In genomic region chr1:114715952-114716303, GRCh38 we compare ENCODE assay signal across 8 cellular contexts. TPM values are rescaled to one million over a fixed set of nuclear protein-coding genes. Genes with fewer than 3 reads are reported as not detected.
A peak's percentile ranks its signal among the peaks of the same experiment; 100 is the strongest.
DNase-seq lines count a peak whose midpoint lies in the region; TF ChIP-seq lines count a peak whose summit lies in the region.

No MANE protein-coding gene starts in this region.

- H3K36me3 Mint-ChIP-seq in activated CD4-positive, alpha-beta memory T cell treated with anti-CD3 and anti-CD28 coated beads, Interleukin-2, amount 10 ng/mL, durations not matched to agents 7 days and 5 days (ENCODE audit: low read depth): peaks cover 68% of the 10 kb centered on the region

- peaks cover 61% of the 10 kb centered on the region for H3K36me3 ChIP-seq in HAP-1 (replicated peaks)
- peaks cover 59% of the 10 kb centered on the region for H3K36me3 ChIP-seq in suprapubic skin

- 36% methylated on average over 4 of the region's 4 CpGs for WGBS in suprapubic skin

- peak overlapping the region; percentile 91 for H3K27ac ChIP-seq in suprapubic skin

- no peaks in the 10 kb centered on the region for H3K27me3 ChIP-seq in HAP-1 (ENCODE audit: low read depth)
- no peaks in the 10 kb centered on the region for H3K27me3 ChIP-seq in suprapubic skin

- CTCF ChIA-PET in activated CD4-positive, alpha-beta memory T cell treated with anti-CD3 and anti-CD28 coated beads, Interleukin-2, amount 10 ng/mL, durations not matched to agents 7 days and 5 days (lab: Charles Lee): interaction anchor here (0.5 to 2.4 kb wide), 9 partner anchors 15 to 737 kb away, joined by 3 to 7 read pairs (median 4); partner anchors contain the start of genes CSDE1, DENND2C, OLFML3 and SIKE1

- peak overlapping the region; percentile 97 for H3K4me3 Mint-ChIP-seq in activated CD4-positive, alpha-beta memory T cell treated with anti-CD3 and anti-CD28 coated beads, Interleukin-2, amount 10 ng/mL, durations not matched to agents 7 days and 5 days

- peaks cover 26% of the 10 kb centered on the region for H3K4me1 Mint-ChIP-seq in activated CD4-positive, alpha-beta memory T cell treated with anti-CD3 and anti-CD28 coated beads, Interleukin-2, amount 10 ng/mL, durations not matched to agents 7 days and 5 days

- H3K27me3 Mint-ChIP-seq in activated CD4-positive, alpha-beta memory T cell treated with anti-CD3 and anti-CD28 coated beads, Interleukin-2, amount 10 ng/mL, durations not matched to agents 7 days and 5 days: no peaks in the 10 kb centered on the region

- peak overlapping the region; percentile 81 for H3K4me3 ChIP-seq in HAP-1
- peak overlapping the region; percentile 80 for H3K4me3 ChIP-seq in iPS-18c (ENCODE audit: insufficient read depth, low read depth, low read length)
- H3K4me3 ChIP-seq in suprapubic skin: peak overlapping the region; percentile 72

- H3K9me3 Mint-ChIP-seq in activated CD4-positive, alpha-beta memory T cell treated with anti-CD3 and anti-CD28 coated beads, Interleukin-2, amount 10 ng/mL, durations not matched to agents 7 days and 5 days: no peaks in the 10 kb centered on the region

- H3K9me3 ChIP-seq in HAP-1 (no peaks in the 10 kb centered on the region), iPS-18c (ENCODE audit: control insufficient read depth, insufficient read depth, low read length) (no peaks in the 10 kb centered on the region), suprapubic skin (no peaks in the 10 kb centered on the region)

- POLR2A ChIA-PET in activated CD4-positive, alpha-beta memory T cell treated with anti-CD3 and anti-CD28 coated beads, Interleukin-2, amount 10 ng/mL, durations not matched to agents 7 days and 5 days (lab: Charles Lee): interaction anchor here (0.6 to 3.1 kb wide), 17 partner anchors 10 to 786 kb away, joined by 3 to 40 read pairs (median 5); partner anchors contain the start of genes CSDE1, DENND2C, HIPK1 and SIKE1

- H3K27ac Mint-ChIP-seq in activated CD4-positive, alpha-beta memory T cell treated with anti-CD3 and anti-CD28 coated beads, Interleukin-2, amount 10 ng/mL, durations not matched to agents 7 days and 5 days: peak overlapping the region; percentile 98

- no peak for TF ChIP-seq EP300 in suprapubic skin (IDR thresholded peaks at IDR 0.05)

- no peak for TF ChIP-seq CTCF in suprapubic skin (IDR thresholded peaks at IDR 0.05)

- TF ChIP-seq POLR2A in suprapubic skin (IDR thresholded peaks at IDR 0.05): no peak

- H3K4me1 ChIP-seq in HAP-1: peaks cover 4% of the 10 kb centered on the region; the same call in 1 of the 2 replicates
- peaks cover 26% of the 10 kb centered on the region for H3K4me1 ChIP-seq in suprapubic skin

- DNase-seq in ACHN: peak; percentile 1
- no peak for DNase-seq in HAP-1 (ENCODE audit: low spot score in 2 of 2)
- no peak for DNase-seq in activated CD4-positive, alpha-beta memory T cell treated with anti-CD3 and anti-CD28 coated beads, Interleukin-2, amount 10 ng/mL, durations not matched to agents 7 days and 5 days
- DNase-seq in suprapubic skin (ENCODE audit: low spot score in 2 of 2): no peak
- no peak for DNase-seq in H4 (ENCODE audit: low spot score)
- DNase-seq in effector CD8-positive, alpha-beta T cell (lab: John Stamatoyannopoulos, UW): no peak
- DNase-seq in NCI-H1930 (lab: John Stamatoyannopoulos, UW): no peak

- in situ Hi-C loops in ACHN (cut with HindIII; ENCODE audit: low pct_ligation_motif_present, low pct_unique_long_range_greater_than_20kb, low sequenced_read_pairs) (no loop called here), HAP-1 (cut with MboI; ENCODE audit: low sequenced_read_pairs) (no loop called here)

RNA-seq across cellular contexts. Expression of gene NRAS, which starts 0.6 kb away (rescaled TPM):
- 10 to 100 TPM; 53.4 to 54.1 TPM for total RNA-seq in activated CD4-positive, alpha-beta memory T cell treated with anti-CD3 and anti-CD28 coated beads, Interleukin-2, amount 10 ng/mL, durations not matched to agents 7 days and 5 days
- total RNA-seq in suprapubic skin: 10 to 100 TPM; 21.8 to 41.1 (median 33.3) TPM
- total RNA-seq in H4 (2014; rRNA removed; shearing (Covaris generic)): 45.0 and 52.6 TPM in 2 replicates

RNA-seq across cellular contexts. Expression of gene AMPD1, which starts 20.6 kb away (rescaled TPM):
- not detected for total RNA-seq in activated CD4-positive, alpha-beta memory T cell treated with anti-CD3 and anti-CD28 coated beads, Interleukin-2, amount 10 ng/mL, durations not matched to agents 7 days and 5 days
- not detected for total RNA-seq in suprapubic skin
- total RNA-seq in H4 (2014; rRNA removed; shearing (Covaris generic)): not detected in 2 replicates

RNA-seq across cellular contexts. Expression of gene CSDE1, which starts 41.9 kb away (rescaled TPM):
- total RNA-seq in activated CD4-positive, alpha-beta memory T cell treated with anti-CD3 and anti-CD28 coated beads, Interleukin-2, amount 10 ng/mL, durations not matched to agents 7 days and 5 days: 100 to 1,000 TPM; 407 to 411 TPM
- 100 to 1,000 TPM; 380 to 742 (median 660) TPM for total RNA-seq in suprapubic skin
- 331 and 429 TPM in 2 replicates for total RNA-seq in H4 (2014; rRNA removed; shearing (Covaris generic))

RNA-seq across cellular contexts. Expression of gene DENND2C, which starts 46.1 kb away (rescaled TPM):
- total RNA-seq in activated CD4-positive, alpha-beta memory T cell treated with anti-CD3 and anti-CD28 coated beads, Interleukin-2, amount 10 ng/mL, durations not matched to agents 7 days and 5 days: under 1 TPM; 0.43 to 0.83 TPM
- 10 to 100 TPM; 33.6 to 60.9 (median 53.6) TPM for total RNA-seq in suprapubic skin
- 0.39 and 0.62 TPM in 2 replicates for total RNA-seq in H4 (2014; rRNA removed; shearing (Covaris generic))
